In genomic region chr19:16682539-16682938, GRCh38 we compare ENCODE assay signal across 11 cellular contexts. TPM values are rescaled to one million over a fixed set of nuclear protein-coding genes. Genes with fewer than 3 reads are reported as not detected.
"Had no signal": no experiment of that assay in that cellular context is flagged by ENCODE, and none has a peak within 500 bp of the region (broad histone marks: within the 10 kb centered on the region; RNA-seq: fewer than 3 reads in every experiment).

No MANE protein-coding gene starts in this region.

- ATAC-seq: GM23338, HCT116 had no signal

- H3K4me3 Mint-ChIP-seq: GM23338, H9, HFFc6 had no signal

- H3K27ac Mint-ChIP-seq: GM23338, H9, HFFc6 had no signal

- H3K9ac ChIP-seq: GM23248 had no signal

- H3K4me3 ChIP-seq: GM23248, GM23338, HAP-1 had no signal

- H3K4me2 ChIP-seq: GM23338 had no signal

- DNase-seq: GM23248, GOT3, H7, H9, HCEC 1CT, HFFc6 had no signal

- H3K27ac ChIP-seq: GM23248 had no signal

- H3K9me3 ChIP-seq: HAP-1 had no signal

- FAIRE-seq: H1, H54 had no signal

- H3K4me1 ChIP-seq: HAP-1 had no signal

- H2AFZ ChIP-seq: GM23248, GM23338 had no signal

- H3K9me3 Mint-ChIP-seq: GM23338, H9 had no signal

- H3K4me1 Mint-ChIP-seq: GM23338, H9 had no signal

RNA-seq across cellular contexts. Expression of gene NWD1, which starts 37.1 kb away (rescaled TPM):
- total RNA-seq: GM23248, H1, H7, H9, HFFc6 had no signal
- polyA plus RNA-seq: GM23248 had no signal
